In genomic region chr3:58305882-58306661, GRCh38 we compare ENCODE assay signal across 1 cellular context.
TF ChIP-seq lines count a peak whose summit lies in the region.

Gene HTD2 (plus strand): TSS chr3:58306520. CDS start chr3:58317614, 11,094 bp downstream.
Gene RPP14 (plus strand): TSS chr3:58306245. CDS start chr3:58310330, 4,085 bp downstream.

TF ChIP-seq in GM12878, 131 proteins besides CTCF, POLR2A, EP300 and RAD21 (continued from another document):
- TF ChIP-seq HSF1 (IDR thresholded peaks at IDR 0.05; ENCODE audit: low read depth, low read length) (no peak), EGR1 (IDR thresholded peaks at IDR 0.05; ENCODE audit: borderline replicate concordance in 1 of 2, low read depth in 2 of 2, low read length in 2 of 2) (peak; percentile 12 to 67; a peak in 1 of 3 replicates), ATF2 (IDR thresholded peaks at IDR 0.05; ENCODE audit: low read length) (peak; percentile 82), PAX5 (IDR thresholded peaks at IDR 0.05; ENCODE audit: borderline replicate concordance, low read depth, low read length) (peak; percentile 99), USF1 (IDR thresholded peaks at IDR 0.05; ENCODE audit: borderline replicate concordance, extremely low read length, insufficient read depth, low read depth, low read length) (no peak), TBL1XR1 (IDR thresholded peaks at IDR 0.05; ENCODE audit: low read depth, low read length) (no peak), MLLT1 (IDR thresholded peaks at IDR 0.05) (peak; percentile 90), YY1 (IDR thresholded peaks at IDR 0.05; ENCODE audit: low read depth, low read length) (peak; percentile 77)
